ENCODE assay signal across 21 cellular contexts in the genomic region with DNA sequence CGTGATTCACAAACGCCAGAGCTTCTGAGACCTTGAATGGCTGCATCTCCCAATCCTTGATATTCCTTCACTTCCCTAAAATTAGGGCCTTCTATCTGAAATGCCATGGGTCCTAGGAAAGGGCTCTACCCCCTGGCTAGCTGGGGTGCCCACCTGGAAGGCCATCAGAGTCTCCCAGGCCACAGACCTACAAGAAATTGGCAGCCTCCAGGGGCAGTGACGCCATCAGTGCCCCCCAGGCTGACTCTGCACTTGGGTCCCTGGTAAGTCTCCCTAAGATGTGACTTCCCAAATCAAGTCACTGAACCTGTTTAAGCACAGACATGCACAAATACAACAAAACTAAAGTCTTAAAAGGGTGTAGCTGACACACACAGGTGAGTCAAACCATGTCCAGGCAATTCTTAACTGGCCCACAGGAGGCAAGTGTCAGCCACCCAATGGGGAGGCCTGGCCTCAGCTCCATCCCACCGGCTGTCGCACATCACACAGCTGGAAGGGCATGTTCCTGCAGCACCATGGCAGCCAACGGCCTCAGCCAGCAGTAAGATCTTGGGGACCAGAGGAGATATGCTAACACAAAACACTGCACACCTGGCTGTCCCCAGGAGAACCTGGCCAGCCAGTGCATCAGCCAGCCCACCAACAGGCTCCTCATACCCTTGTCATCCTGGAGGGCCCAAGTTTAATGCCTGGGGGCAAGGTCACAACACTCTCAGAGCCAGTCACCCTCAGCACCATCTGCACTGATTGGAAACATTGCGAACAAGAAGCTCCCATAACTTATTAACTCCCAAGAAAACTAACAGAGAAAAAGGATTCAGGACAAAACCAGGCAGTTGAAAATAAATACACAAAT. TPM values are rescaled to one million over a fixed set of nuclear protein-coding genes. Genes with fewer than 3 reads are reported as not detected.
DNase-seq lines count a peak whose midpoint lies in the region; ATAC-seq and TF ChIP-seq lines count a peak whose summit lies in the region.
"Had no signal": no experiment of that assay in that cellular context is flagged by ENCODE, and none has a peak within 500 bp of the region (broad histone marks: within the 10 kb centered on the region; RNA-seq: fewer than 3 reads in every experiment).

No MANE protein-coding gene starts in this region.

- no peak for ATAC-seq in HG02571 (IDR thresholded peaks at IDR 0.05; ENCODE audit: unreplicated experiment)
- ATAC-seq in natural killer cell treated with Interleukin-12 subunit alpha and Interleukin-12 subunit beta and Interleukin-15 and Interleukin-18, amount 100 ng/mL, for 72 hours, result no peak
- ATAC-seq: A549, HCT116, HepG2 had no signal

- peaks cover 7% of the 10 kb centered on the region for H3K36me3 Mint-ChIP-seq in neural crest cell (ENCODE audit: low read depth)
- no peaks in the 10 kb centered on the region for H3K36me3 Mint-ChIP-seq in natural killer cell treated with Interleukin-12 subunit alpha and Interleukin-12 subunit beta and Interleukin-15 and Interleukin-18, amount 100 ng/mL, for 72 hours
- H3K36me3 Mint-ChIP-seq: CD4-positive, alpha-beta memory T cell had no signal

- H3K4me3 Mint-ChIP-seq in neural crest cell, result peak overlapping the region; percentile 33
- no peak overlapping the region for H3K4me3 Mint-ChIP-seq in natural killer cell treated with Interleukin-12 subunit alpha and Interleukin-12 subunit beta and Interleukin-15 and Interleukin-18, amount 100 ng/mL, for 72 hours
- H3K4me3 Mint-ChIP-seq: CD4-positive, alpha-beta memory T cell had no signal

- H3K27ac ChIP-seq in esophagus squamous epithelium, result peak overlapping the region; percentile 43 to 72 (median 60)
- H3K27ac ChIP-seq: A549, BLaER1, GM23248 had no signal

- H3K4me1 ChIP-seq in esophagus squamous epithelium, result peaks cover 15 to 60% (median 16%) of the 10 kb centered on the region in 3 donors
- H3K4me1 ChIP-seq: A549 had no signal

- no peak overlapping the region for H3K4me3 ChIP-seq in H7 (ENCODE audit: insufficient read depth, low read depth, low read length)
- H3K4me3 ChIP-seq in esophagus squamous epithelium, result no peak overlapping the region
- H3K4me3 ChIP-seq: A549, BLaER1, GM23248 had no signal

- peak in 1 of 6 experiments; percentile 36 for TF ChIP-seq CTCF in esophagus squamous epithelium (IDR thresholded peaks at IDR 0.05)
- TF ChIP-seq CTCF in neural crest cell (conservative IDR thresholded peaks at IDR 0.05), result no peak

- intact Hi-C loops in esophagus squamous epithelium (cut with DNase I), result no loop called here
- intact Hi-C loops in posterior vena cava (cut with DNase I), result no loop called here

- TF ChIP-seq POLR2A in esophagus squamous epithelium (IDR thresholded peaks at IDR 0.05), result no peak

- peak; percentile 3 for DNase-seq in AG20443 (ENCODE audit: low spot score)
- DNase-seq in H7, result peak; percentile 18
- DNase-seq in esophagus squamous epithelium (lab: John Stamatoyannopoulos, UW), result no peak
- no peak for DNase-seq in neural crest cell (ENCODE audit: low read depth, low spot score)
- no peak for DNase-seq in posterior vena cava (ENCODE audit: low spot score)
- no peak for DNase-seq in natural killer cell treated with Interleukin-12 subunit alpha and Interleukin-12 subunit beta and Interleukin-15 and Interleukin-18, amount 100 ng/mL, for 72 hours (ENCODE audit: low spot score)
- DNase-seq: CD4-positive, alpha-beta memory T cell; GF-D8; GM23248; KBM-7; NCI-H187; NCI-H2107; NCI-H510A; NCI-H774; OCI-M1; SHP77 treated with DMSO at 0.1 percent for 48 hours had no signal

- no peak overlapping the region for H3K27ac Mint-ChIP-seq in neural crest cell (ENCODE audit: unreplicated experiment)
- no peak overlapping the region for H3K27ac Mint-ChIP-seq in natural killer cell treated with Interleukin-12 subunit alpha and Interleukin-12 subunit beta and Interleukin-15 and Interleukin-18, amount 100 ng/mL, for 72 hours

- H3K36me3 ChIP-seq in H7 (replicated peaks; ENCODE audit: control insufficient read depth, insufficient read depth, low read length), result no peaks in the 10 kb centered on the region
- H3K36me3 ChIP-seq in esophagus squamous epithelium, result peaks cover 0 to 12% (median 0%) of the 10 kb centered on the region in 3 donors
- H3K36me3 ChIP-seq: BLaER1 had no signal

- H3K27me3 Mint-ChIP-seq in neural crest cell (ENCODE audit: low read depth), result no peaks in the 10 kb centered on the region
- H3K27me3 Mint-ChIP-seq in natural killer cell treated with Interleukin-12 subunit alpha and Interleukin-12 subunit beta and Interleukin-15 and Interleukin-18, amount 100 ng/mL, for 72 hours, result peaks cover 21 to 25% of the 10 kb centered on the region in 2 donors

- peaks cover 22% of the 10 kb centered on the region for H3K4me1 Mint-ChIP-seq in neural crest cell
- no peaks in the 10 kb centered on the region for H3K4me1 Mint-ChIP-seq in natural killer cell treated with Interleukin-12 subunit alpha and Interleukin-12 subunit beta and Interleukin-15 and Interleukin-18, amount 100 ng/mL, for 72 hours (ENCODE audit: low read depth in 2 of 2)

- no peaks in the 10 kb centered on the region for H3K9me3 Mint-ChIP-seq in neural crest cell
- no peaks in the 10 kb centered on the region for H3K9me3 Mint-ChIP-seq in natural killer cell treated with Interleukin-12 subunit alpha and Interleukin-12 subunit beta and Interleukin-15 and Interleukin-18, amount 100 ng/mL, for 72 hours

- H3K27me3 ChIP-seq in H7 (ENCODE audit: control insufficient read depth, insufficient read depth, low read length) (peaks cover 11% of the 10 kb centered on the region), esophagus squamous epithelium (peaks cover 0 to 13% (median 0%) of the 10 kb centered on the region in 4 donors)

- H3K9me3 ChIP-seq in esophagus squamous epithelium, result no peaks in the 10 kb centered on the region
- H3K9me3 ChIP-seq: A549, BLaER1 had no signal

- 54 to 82% methylated on average over 3 to 6 of the region's 7 CpGs for WGBS in esophagus squamous epithelium, 2 donors

RNA-seq across cellular contexts. Expression of a gene that starts 5.2 kb away (rescaled TPM):
- total RNA-seq in H7 (2014; rRNA removed; shearing (Covaris generic)), result 4.4 and 6.3 TPM in 2 replicates
- total RNA-seq in esophagus squamous epithelium (10 to 100 TPM; 24.3 to 37.8 (median 33.1) TPM), neural crest cell (28.0 and 28.3 TPM in 2 replicates), posterior vena cava (1 to 10 TPM; 5.1 to 6.7 TPM)
- total RNA-seq in natural killer cell treated with Interleukin-12 subunit alpha and Interleukin-12 subunit beta and Interleukin-15 and Interleukin-18, amount 100 ng/mL, for 72 hours, result not detected

Comparison
In these comparisons a context has a peak if more than half of its experiments do, and no peak if none do; other contexts are left out.
1. DNase-seq: peak in AG20443 (single experiment) and H7 (single experiment); none in esophagus squamous epithelium (single experiment), neural crest cell (single experiment), posterior vena cava (single experiment) and natural killer cell treated with Interleukin-12 subunit alpha and Interleukin-12 subunit beta and Interleukin-15 and Interleukin-18, amount 100 ng/mL, for 72 hours (single experiment).